Comparison of ENCODE assay signal across 28 cellular contexts in genomic region chr6:163732479-163732878, GRCh38.
"Had no signal": no experiment of that assay in that cellular context is flagged by ENCODE, and none has a peak within 500 bp of the region (broad histone marks: within the 10 kb centered on the region; RNA-seq: fewer than 3 reads in every experiment).

No MANE protein-coding gene starts in this region.

- H3K36me3 ChIP-seq: cardiac muscle cell, lower lobe of right lung, right lobe of liver, suprapubic skin, tibial nerve, uterus, WERI-Rb-1 had no signal

- H3K4me1 Mint-ChIP-seq: activated CD4-positive, alpha-beta T cell treated with anti-CD3 and anti-CD28 coated beads, Interleukin-2, amount 10 ng/mL, durations not matched to agents 7 days and 5 days; stimulated activated effector memory CD8-positive, alpha-beta T cell treated with anti-CD3 and anti-CD28 coated beads, Interleukin-12 subunit alpha, Interleukin-12 subunit beta, amount 100 ng/mL, for 72 hours; stimulated activated naive CD8-positive, alpha-beta T cell treated with anti-CD3 and anti-CD28 coated beads, Interleukin-15, amount 100 ng/mL, for 72 hours had no signal

- H3K9me3 Mint-ChIP-seq: activated CD4-positive, alpha-beta T cell treated with anti-CD3 and anti-CD28 coated beads, Interleukin-2, amount 10 ng/mL, durations not matched to agents 7 days and 5 days; activated CD8-positive, alpha-beta T cell treated with anti-CD3 and anti-CD28 coated beads for 36 hours; activated naive CD8-positive, alpha-beta T cell treated with anti-CD3 and anti-CD28 coated beads, Interleukin-2, amount 50 U/mL, for 24 hours; activated T-helper 1 cell treated with anti-CD3 and anti-CD28 coated beads, Interleukin-12 subunit alpha, Interleukin-12 subunit beta, Interleukin-2, Interleukin-4 antibody, amounts not matched to agents 30 ng/mL and 10 ng/mL and 1 ng/mL, durations not matched to agents 14 hours and 24 hours and 36 hours; neural crest cell; stimulated activated effector memory CD8-positive, alpha-beta T cell treated with anti-CD3 and anti-CD28 coated beads, Interleukin-12 subunit alpha, Interleukin-12 subunit beta, amount 100 ng/mL, for 72 hours; stimulated activated naive CD8-positive, alpha-beta T cell treated with anti-CD3 and anti-CD28 coated beads, Interleukin-15, amount 100 ng/mL, for 72 hours; T-helper 2 cell treated with Interferon-gamma antibody and Interleukin-4, amounts not matched to agents 5 μg/mL and 100 μg/mL, for 36 hours had no signal

- H3K9me3 ChIP-seq: lower lobe of right lung, right lobe of liver, suprapubic skin, tibial nerve, uterus had no signal

- ATAC-seq: activated CD8-positive, alpha-beta T cell treated with anti-CD3 and anti-CD28 coated beads for 36 hours; activated naive CD8-positive, alpha-beta T cell treated with anti-CD3 and anti-CD28 coated beads, Interleukin-2, amount 50 U/mL, for 24 hours; foreskin keratinocyte; left colon; lower lobe of right lung; naive thymus-derived CD4-positive, alpha-beta T cell; stimulated activated effector memory CD8-positive, alpha-beta T cell treated with anti-CD3 and anti-CD28 coated beads, Interleukin-12 subunit alpha, Interleukin-12 subunit beta, amount 100 ng/mL, for 72 hours; stimulated activated naive CD8-positive, alpha-beta T cell treated with anti-CD3 and anti-CD28 coated beads, Interleukin-15, amount 100 ng/mL, for 72 hours had no signal

- DNase-seq: activated CD4-positive, alpha-beta T cell treated with anti-CD3 and anti-CD28 coated beads, Interleukin-2, amount 10 ng/mL, durations not matched to agents 7 days and 5 days; activated CD4-positive, CD25-positive, alpha-beta regulatory T cell treated with anti-CD3 and anti-CD28 coated beads, Interleukin-2, amount 50 U/mL, for 72 hours; activated CD8-positive, alpha-beta T cell treated with anti-CD3 and anti-CD28 coated beads for 36 hours; activated gamma-delta T cell; activated naive CD4-positive, alpha-beta T cell treated with anti-CD3 and anti-CD28 coated beads, Interleukin-2, amount 50 U/mL, for 16 hours; activated naive CD8-positive, alpha-beta T cell treated with anti-CD3 and anti-CD28 coated beads, Interleukin-2, amount 50 U/mL, for 24 hours; dermis blood vessel endothelial cell; effector CD8-positive, alpha-beta T cell; foreskin keratinocyte; glutamatergic neuron; left colon; lower lobe of right lung; naive thymus-derived CD4-positive, alpha-beta T cell; occipital lobe; right lobe of liver; small intestine; stimulated activated CD4-positive, alpha-beta T cell treated with anti-CD3 and anti-CD28 coated beads, Interleukin-2, amount 100 ng/mL, for 24 hours; stimulated activated naive CD8-positive, alpha-beta T cell treated with anti-CD3 and anti-CD28 coated beads, Interleukin-15, amount 100 ng/mL, for 72 hours; uterus; WERI-Rb-1 had no signal

- H2AFZ ChIP-seq: hepatocyte had no signal

- H3K36me3 Mint-ChIP-seq: naive thymus-derived CD4-positive, alpha-beta T cell; stimulated activated effector memory CD8-positive, alpha-beta T cell treated with anti-CD3 and anti-CD28 coated beads, Interleukin-12 subunit alpha, Interleukin-12 subunit beta, amount 100 ng/mL, for 72 hours had no signal

- H3K4me3 Mint-ChIP-seq: activated CD4-positive, alpha-beta T cell treated with anti-CD3 and anti-CD28 coated beads, Interleukin-2, amount 10 ng/mL, durations not matched to agents 7 days and 5 days; activated CD8-positive, alpha-beta T cell treated with anti-CD3 and anti-CD28 coated beads for 36 hours; activated naive CD8-positive, alpha-beta T cell treated with anti-CD3 and anti-CD28 coated beads, Interleukin-2, amount 50 U/mL, for 24 hours; activated T-helper 1 cell treated with anti-CD3 and anti-CD28 coated beads, Interleukin-12 subunit alpha, Interleukin-12 subunit beta, Interleukin-2, Interleukin-4 antibody, amounts not matched to agents 30 ng/mL and 10 ng/mL and 1 ng/mL, durations not matched to agents 14 hours and 24 hours and 36 hours; naive thymus-derived CD4-positive, alpha-beta T cell; neural crest cell; stimulated activated effector memory CD8-positive, alpha-beta T cell treated with anti-CD3 and anti-CD28 coated beads, Interleukin-12 subunit alpha, Interleukin-12 subunit beta, amount 100 ng/mL, for 72 hours; stimulated activated naive CD8-positive, alpha-beta T cell treated with anti-CD3 and anti-CD28 coated beads, Interleukin-15, amount 100 ng/mL, for 72 hours; T-helper 2 cell treated with Interferon-gamma antibody and Interleukin-4, amounts not matched to agents 5 μg/mL and 100 μg/mL, for 36 hours had no signal

- H3K27me3 ChIP-seq: cardiac muscle cell, foreskin keratinocyte, hepatocyte, right lobe of liver, suprapubic skin, tibial nerve, uterus had no signal

- H3K27ac ChIP-seq: cardiac muscle cell, foreskin keratinocyte, hepatocyte, lower lobe of right lung, right lobe of liver, suprapubic skin, tibial nerve, uterus, WERI-Rb-1 had no signal

- H3K4me3 ChIP-seq: cardiac muscle cell, hepatocyte, lower lobe of right lung, right lobe of liver, suprapubic skin, tibial nerve, uterus had no signal

- H3K27ac Mint-ChIP-seq: activated CD4-positive, alpha-beta T cell treated with anti-CD3 and anti-CD28 coated beads, Interleukin-2, amount 10 ng/mL, durations not matched to agents 7 days and 5 days; activated CD8-positive, alpha-beta T cell treated with anti-CD3 and anti-CD28 coated beads for 36 hours; activated naive CD8-positive, alpha-beta T cell treated with anti-CD3 and anti-CD28 coated beads, Interleukin-2, amount 50 U/mL, for 24 hours; activated T-helper 1 cell treated with anti-CD3 and anti-CD28 coated beads, Interleukin-12 subunit alpha, Interleukin-12 subunit beta, Interleukin-2, Interleukin-4 antibody, amounts not matched to agents 30 ng/mL and 10 ng/mL and 1 ng/mL, durations not matched to agents 14 hours and 24 hours and 36 hours; naive thymus-derived CD4-positive, alpha-beta T cell; stimulated activated effector memory CD8-positive, alpha-beta T cell treated with anti-CD3 and anti-CD28 coated beads, Interleukin-12 subunit alpha, Interleukin-12 subunit beta, amount 100 ng/mL, for 72 hours; stimulated activated naive CD8-positive, alpha-beta T cell treated with anti-CD3 and anti-CD28 coated beads, Interleukin-15, amount 100 ng/mL, for 72 hours; T-helper 2 cell treated with Interferon-gamma antibody and Interleukin-4, amounts not matched to agents 5 μg/mL and 100 μg/mL, for 36 hours had no signal

- H3K79me2 ChIP-seq: hepatocyte had no signal

- H3K4me1 ChIP-seq: foreskin keratinocyte, lower lobe of right lung, right lobe of liver, suprapubic skin, tibial nerve, uterus had no signal

- H3K4me2 ChIP-seq: hepatocyte had no signal

- H3K27me3 Mint-ChIP-seq: activated CD8-positive, alpha-beta T cell treated with anti-CD3 and anti-CD28 coated beads for 36 hours had no signal
